8 cellular contexts compared by ENCODE assay signal in genomic region chr7:22561356-22561755, GRCh38.
DNase-seq lines count a peak whose midpoint lies in the region; ATAC-seq, FAIRE-seq and TF ChIP-seq lines count a peak whose summit lies in the region.

No MANE protein-coding gene starts in this region.

- peaks cover 19% of the 10 kb centered on the region for H3K4me1 ChIP-seq in HEK293 (ENCODE audit: control insufficient read depth, insufficient read depth, low read length)
- H3K4me1 ChIP-seq in astrocyte (ENCODE audit: insufficient read depth, low read length): peaks cover 62% of the 10 kb centered on the region
- H3K4me1 ChIP-seq in iPS-18a (ENCODE audit: control insufficient read depth, low read depth, low read length): peaks cover 38% of the 10 kb centered on the region
- H3K4me1 ChIP-seq in stomach smooth muscle (ENCODE audit: control insufficient read depth, insufficient read depth, low read length): peaks cover 37% of the 10 kb centered on the region
- H3K4me1 ChIP-seq in prostate gland (replicated peaks): no peaks in the 10 kb centered on the region

- peak overlapping the region; percentile 57 for H3K4me3 Mint-ChIP-seq in astrocyte (ENCODE audit: unreplicated experiment)
- H3K4me3 Mint-ChIP-seq in naive thymus-derived CD8-positive, alpha-beta T cell: no peak overlapping the region

- H3K79me2 ChIP-seq in astrocyte (ENCODE audit: insufficient read depth, low read length): no peaks in the 10 kb centered on the region

- CTCF ChIA-PET in HEK293 (lab: Yijun Ruan, JAX): interaction anchor here (0.7 to 9.5 kb wide), 16 partner anchors 22 to 693 kb away, joined by 3 to 149 read pairs (median 4); partner anchors contain the start of gene IL6

- no peaks in the 10 kb centered on the region for H3K27me3 Mint-ChIP-seq in astrocyte (ENCODE audit: low read depth, unreplicated experiment)
- H3K27me3 Mint-ChIP-seq in naive thymus-derived CD8-positive, alpha-beta T cell: peaks cover 11 to 25% (median 19%) of the 10 kb centered on the region in 5 donors

- peaks cover 52% of the 10 kb centered on the region for H3K4me1 Mint-ChIP-seq in astrocyte (ENCODE audit: low read depth, unreplicated experiment)
- H3K4me1 Mint-ChIP-seq in naive thymus-derived CD8-positive, alpha-beta T cell: peaks cover 17 to 43% (median 38%) of the 10 kb centered on the region in 4 donors

- 21% methylated on average over 13 of the region's 13 CpGs for WGBS in prostate gland

- H3K36me3 Mint-ChIP-seq in astrocyte (ENCODE audit: low read depth, unreplicated experiment): no peaks in the 10 kb centered on the region
- no peaks in the 10 kb centered on the region for H3K36me3 Mint-ChIP-seq in naive thymus-derived CD8-positive, alpha-beta T cell

- no peaks in the 10 kb centered on the region for H3K9me3 Mint-ChIP-seq in astrocyte (ENCODE audit: unreplicated experiment)
- no peaks in the 10 kb centered on the region for H3K9me3 Mint-ChIP-seq in naive thymus-derived CD8-positive, alpha-beta T cell

- no peak for TF ChIP-seq POLR2A in prostate gland (IDR thresholded peaks at IDR 0.05)

- intact Hi-C loops in prostate gland (cut with DNase I): loop anchor here (2.0 to 5.0 kb wide), 3 partner anchors 165 to 493 kb away; partner anchors contain the start of genes IL6 and TOMM7

- DNase-seq in astrocyte (ENCODE audit: low read depth) (peak; percentile 100), prostate gland (ENCODE audit: low spot score) (no peak)
- DNase-seq in naive thymus-derived CD8-positive, alpha-beta T cell: no peak
- DNase-seq in stimulated activated CD8-positive, alpha-beta memory T cell treated with anti-CD3 and anti-CD28 coated beads, Interleukin-4, amount 100 ng/mL, for 48 hours: no peak
- no peak for DNase-seq in activated CD4-positive, alpha-beta T cell treated with anti-CD3 and anti-CD28 coated beads, Interleukin-2, amount 50 U/mL, for 1 hour

- H3K9ac ChIP-seq in astrocyte (ENCODE audit: low read length) (peak overlapping the region; percentile 87), iPS-18a (ENCODE audit: low read length) (no peak overlapping the region), stomach smooth muscle (ENCODE audit: low read length in 2 of 2) (no peak overlapping the region)

- no peaks in the 10 kb centered on the region for H3K9me3 ChIP-seq in HEK293 (ENCODE audit: control insufficient read depth, insufficient read depth, low read depth, low read length)
- H3K9me3 ChIP-seq in astrocyte (ENCODE audit: insufficient read depth, low read depth, low read length): no peaks in the 10 kb centered on the region
- no peaks in the 10 kb centered on the region for H3K9me3 ChIP-seq in iPS-18a (ENCODE audit: control insufficient read depth, low read depth, low read length)
- no peaks in the 10 kb centered on the region for H3K9me3 ChIP-seq in stomach smooth muscle (ENCODE audit: control insufficient read depth in 2 of 2, low read length in 2 of 2)
- no peaks in the 10 kb centered on the region for H3K9me3 ChIP-seq in prostate gland

- H2AFZ ChIP-seq in astrocyte (ENCODE audit: low read depth, low read length): no peak overlapping the region

- H4K20me1 ChIP-seq in astrocyte (ENCODE audit: insufficient read depth, low read length): no peaks in the 10 kb centered on the region

- TF ChIP-seq CTCF in HEK293 (tag by site-specific recombination; IDR thresholded peaks at IDR 0.05): no peak
- no peak for TF ChIP-seq CTCF in astrocyte (IDR thresholded peaks at IDR 0.05; ENCODE audit: insufficient read depth, low read depth, low read length)
- no peak for TF ChIP-seq CTCF in prostate gland (IDR thresholded peaks at IDR 0.05)

- H3K27ac Mint-ChIP-seq in astrocyte (ENCODE audit: unreplicated experiment): peak overlapping the region; percentile 98
- no peak overlapping the region for H3K27ac Mint-ChIP-seq in naive thymus-derived CD8-positive, alpha-beta T cell

- FAIRE-seq in astrocyte (lab: Jason Lieb, UNC): peak; percentile 83

- ATAC-seq in naive thymus-derived CD8-positive, alpha-beta T cell: no peak

- H3K27me3 ChIP-seq in astrocyte (ENCODE audit: insufficient read depth, low read length): no peaks in the 10 kb centered on the region
- no peaks in the 10 kb centered on the region for H3K27me3 ChIP-seq in iPS-18a (ENCODE audit: control insufficient read depth, insufficient read depth, low read length)
- no peaks in the 10 kb centered on the region for H3K27me3 ChIP-seq in stomach smooth muscle (ENCODE audit: control insufficient read depth in 1 of 2, insufficient read depth in 2 of 2, low read length in 2 of 2)
- H3K27me3 ChIP-seq in prostate gland (replicated peaks; ENCODE audit: insufficient read depth): no peaks in the 10 kb centered on the region

- H3K27ac ChIP-seq in HEK293 (ENCODE audit: extremely low read depth, low read depth, low read length) (peak overlapping the region; percentile 16; the same call in 1 of the 2 replicates), astrocyte (ENCODE audit: low read depth, low read length) (peak overlapping the region; percentile 99), iPS-18a (ENCODE audit: low read length) (no peak overlapping the region), stomach smooth muscle (ENCODE audit: low read length) (peak overlapping the region; percentile 55), prostate gland (no peak overlapping the region)

- H3K36me3 ChIP-seq in HEK293 (ENCODE audit: control insufficient read depth in 2 of 2, insufficient read depth in 1 of 2, low read length in 2 of 2) (no peaks in the 10 kb centered on the region), astrocyte (ENCODE audit: insufficient read depth, low read length) (no peaks in the 10 kb centered on the region), iPS-18a (ENCODE audit: control insufficient read depth, low read depth, low read length) (no peaks in the 10 kb centered on the region), stomach smooth muscle (ENCODE audit: control insufficient read depth in 2 of 2, insufficient read depth in 2 of 2, low read length in 2 of 2) (no peaks in the 10 kb centered on the region), prostate gland (no peaks in the 10 kb centered on the region)

- H3K4me3 ChIP-seq in HEK293 (ENCODE audit: low read depth, low read length) (no peak overlapping the region), astrocyte (ENCODE audit: insufficient read depth, low read depth, low read length) (peak overlapping the region; percentile 41), iPS-18a (ENCODE audit: low read length) (peak overlapping the region; percentile 33), stomach smooth muscle (ENCODE audit: low read length in 2 of 2) (no peak overlapping the region), prostate gland (no peak overlapping the region)

- POLR2A ChIA-PET in HEK293 (lab: Yijun Ruan, JAX): interaction anchor here (0.5 to 1.3 kb wide), 2 partner anchors 166 to 260 kb away, joined by 3 to 5 read pairs; partner anchors contain the start of gene IL6
- POLR2A ChIA-PET in naive thymus-derived CD8-positive, alpha-beta T cell (lab: Charles Lee): no interaction called here

- peak overlapping the region; percentile 79 for H3K4me2 ChIP-seq in astrocyte (ENCODE audit: low read length)

TF ChIP-seq in HEK293, 187 proteins besides CTCF, POLR2A, EP300 and RAD21:
- TF ChIP-seq ZBTB44 (tag by site-specific recombination; IDR thresholded peaks at IDR 0.05) (peak; percentile 58; the same call in 1 of the 2 replicates), ZNF624 (tag by site-specific recombination; IDR thresholded peaks at IDR 0.05) (no peak), ZNF266 (tag by site-specific recombination; IDR thresholded peaks at IDR 0.05; ENCODE audit: low read depth) (no peak)

Comparison
In these comparisons a context has a peak if more than half of its experiments do, and no peak if none do; other contexts are left out.
1. H3K27ac ChIP-seq: peak in HEK293 (single experiment), astrocyte (single experiment) and stomach smooth muscle (single experiment); none in iPS-18a (single experiment) and prostate gland (0 of 2).
2. H3K4me3 ChIP-seq: peak in astrocyte (single experiment) and iPS-18a (single experiment); none in HEK293 (single experiment), stomach smooth muscle (0 of 2) and prostate gland (0 of 2).